ENCODE assay signal across 15 cellular contexts in the genomic region with DNA sequence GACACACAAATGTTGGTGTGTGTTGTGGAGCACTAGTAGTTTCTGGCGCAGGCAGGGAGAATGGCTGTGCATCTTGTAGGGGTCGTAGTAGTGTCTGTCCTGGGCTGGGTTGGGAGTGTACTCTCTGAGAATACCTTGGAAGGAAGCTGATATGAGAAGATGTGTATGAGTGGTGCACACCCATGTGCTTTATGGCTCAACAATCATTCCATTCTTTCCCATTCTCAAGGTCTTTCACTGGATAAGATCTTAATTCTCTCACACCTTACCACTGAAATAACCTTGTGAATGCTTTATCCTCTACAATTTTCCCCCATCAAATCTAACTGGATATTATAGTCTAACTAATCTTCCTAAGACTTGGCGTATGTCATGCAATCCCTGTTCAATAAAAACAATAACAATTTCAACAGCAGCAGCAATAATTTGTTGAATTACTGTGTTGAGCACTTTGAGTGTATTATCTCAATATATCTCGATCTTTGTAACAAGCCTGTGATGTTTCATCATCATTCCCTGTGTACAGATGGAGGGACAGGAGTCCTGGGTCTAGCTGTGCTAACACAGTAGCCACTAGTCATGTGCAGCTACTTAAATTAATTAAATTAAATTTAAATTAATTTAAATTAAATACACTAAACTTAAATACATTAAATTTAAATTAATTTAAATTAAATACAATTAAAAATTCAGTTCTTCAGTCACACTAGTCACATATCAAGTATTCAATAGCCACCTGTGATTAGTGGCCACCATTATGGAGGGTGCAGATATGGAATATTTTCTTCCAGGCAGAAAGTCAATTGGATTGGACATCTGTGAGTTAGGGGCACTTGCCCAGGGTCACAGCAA. TPM values are rescaled to one million over a fixed set of nuclear protein-coding genes. Genes with fewer than 3 reads are reported as not detected.
DNase-seq lines count a peak whose midpoint lies in the region; ATAC-seq and TF ChIP-seq lines count a peak whose summit lies in the region.
"Had no signal": no experiment of that assay in that cellular context is flagged by ENCODE, and none has a peak within 500 bp of the region (broad histone marks: within the 10 kb centered on the region; RNA-seq: fewer than 3 reads in every experiment).

No MANE protein-coding gene starts in this region.

- CTCF ChIA-PET in SK-N-SH (lab: Yijun Ruan, JAX) (interaction anchor here (6.7 to 22.9 kb wide), 4 partner anchors 8 to 67 kb away, joined by 90 to 1294 read pairs (median 386); partner anchors contain the start of genes ENDOU, RAPGEF3 and RPAP3), Caco-2 (lab: Charles Lee) (interaction anchor here (0.7 to 6.5 kb wide), 9 partner anchors 8 to 1231 kb away, joined by 3 to 155 read pairs (median 5); partner anchors contain the start of genes ENDOU and RAPGEF3)

- no peaks in the 10 kb centered on the region for H3K9me2 ChIP-seq in SK-N-SH
- no peaks in the 10 kb centered on the region for H3K9me2 ChIP-seq in MM.1S (replicated peaks; ENCODE audit: insufficient read depth, low read length)

- no peak overlapping the region for H3K4me3 Mint-ChIP-seq in Caco-2 (ENCODE audit: unreplicated experiment)
- no peak overlapping the region for H3K4me3 Mint-ChIP-seq in progenitor cell of endocrine pancreas (ENCODE audit: low read depth)
- H3K4me3 Mint-ChIP-seq: IgD-negative memory B cell had no signal

- H3F3A ChIP-seq in SK-N-SH (replicated peaks; ENCODE audit: insufficient read depth), result no peaks in the 10 kb centered on the region
- H3F3A ChIP-seq in MM.1S (ENCODE audit: insufficient read depth, low read length), result no peaks in the 10 kb centered on the region

- no peak overlapping the region for H3K9ac ChIP-seq in SK-N-SH
- no peak overlapping the region for H3K9ac ChIP-seq in liver (ENCODE audit: low read depth in 1 of 2, low read length in 2 of 2)
- no peak overlapping the region for H3K9ac ChIP-seq in MM.1S (ENCODE audit: low read length)

- H3K4me1 Mint-ChIP-seq in Caco-2 (ENCODE audit: low read depth, unreplicated experiment) (peaks cover 7% of the 10 kb centered on the region), progenitor cell of endocrine pancreas (ENCODE audit: low read depth) (peaks cover 7% of the 10 kb centered on the region)

- ATAC-seq in SK-N-SH treated with all-trans-retinoic acid at 6 μM for 48 hours, result no peak
- no peak for ATAC-seq in HG03175 (IDR thresholded peaks at IDR 0.05; ENCODE audit: unreplicated experiment)

- no TSS peak for BruUV-seq in Caco-2 (replicated peaks; lab: Mats Ljungman, UMichigan)

- H3K4me1 ChIP-seq in SK-N-SH (ENCODE audit: control insufficient read depth in 1 of 2, insufficient read depth in 2 of 2, low read depth in 1 of 2, low read length in 1 of 2) (peaks cover 10 to 23% of the 10 kb centered on the region in 2 experiments; a peak in 2 of 4 replicates), adrenal gland (replicated peaks in 1 of 2) (peaks cover 8 to 17% of the 10 kb centered on the region in 2 donors), liver (ENCODE audit: control insufficient read depth in 4 of 4, insufficient read depth in 4 of 4, low read length in 3 of 4) (peaks cover 2 to 26% (median 14%) of the 10 kb centered on the region in 4 donors), MM.1S (ENCODE audit: low read length) (peaks cover 8% of the 10 kb centered on the region), Caco-2 (peaks cover 37% of the 10 kb centered on the region)

- H3K27ac ChIP-seq in SK-N-SH (ENCODE audit: low read depth in 2 of 2, low read length in 1 of 2) (no peak overlapping the region), adrenal gland (peak overlapping the region in 4 of 5 donors; percentile 40 to 73 (median 60)), liver (ENCODE audit: low read depth in 1 of 2, low read length in 2 of 2) (no peak overlapping the region), MM.1S (ENCODE audit: low read length) (no peak overlapping the region)

- POLR2A ChIA-PET in SK-N-SH (lab: Yijun Ruan, JAX), result interaction anchor here (1.6 kb wide), 1 partner anchor 33 kb away, joined by 7 read pairs; no protein-coding TSS in a partner anchor
- POLR2A ChIA-PET in Caco-2 (lab: Charles Lee), result interaction anchor here (1.6 kb wide), 1 partner anchor 64 kb away, joined by 7 read pairs; the partner anchor contains the start of gene RPAP3

- no peak for TF ChIP-seq POLR2A in adrenal gland (IDR thresholded peaks at IDR 0.05)

- H3K27me3 Mint-ChIP-seq in Caco-2 (ENCODE audit: insufficient read depth, unreplicated experiment), result no peaks in the 10 kb centered on the region
- H3K27me3 Mint-ChIP-seq in progenitor cell of endocrine pancreas, result peaks cover 12% of the 10 kb centered on the region
- H3K27me3 Mint-ChIP-seq: IgD-negative memory B cell had no signal

- no peaks in the 10 kb centered on the region for H3K79me2 ChIP-seq in SK-N-SH (ENCODE audit: insufficient read depth)
- peaks cover 10% of the 10 kb centered on the region for H3K79me2 ChIP-seq in MM.1S (ENCODE audit: low read length)

- H3K9me3 Mint-ChIP-seq in Caco-2 (ENCODE audit: unreplicated experiment), result no peaks in the 10 kb centered on the region
- H3K9me3 Mint-ChIP-seq in progenitor cell of endocrine pancreas (ENCODE audit: low read depth), result no peaks in the 10 kb centered on the region
- H3K9me3 Mint-ChIP-seq: IgD-negative memory B cell had no signal

- H3K27me3 ChIP-seq in SK-N-SH (ENCODE audit: insufficient read depth) (no peaks in the 10 kb centered on the region), adrenal gland (no peaks in the 10 kb centered on the region), liver (ENCODE audit: control insufficient read depth in 4 of 4, insufficient read depth in 4 of 4, low read length in 3 of 4) (no peaks in the 10 kb centered on the region), MM.1S (replicated peaks; ENCODE audit: insufficient read depth, low read length) (no peaks in the 10 kb centered on the region; the same call in 1 of the 2 replicates), Caco-2 (replicated peaks; ENCODE audit: control insufficient read depth, insufficient read depth, low read length) (no peaks in the 10 kb centered on the region)

- H2AFZ ChIP-seq in SK-N-SH (ENCODE audit: low read depth), result no peak overlapping the region
- no peak overlapping the region for H2AFZ ChIP-seq in MM.1S (ENCODE audit: low read length)

- TF ChIP-seq CTCF in SK-N-SH (IDR thresholded peaks at IDR 0.05) (no peak), adrenal gland (IDR thresholded peaks at IDR 0.05) (no peak), liver (IDR thresholded peaks at IDR 0.05; ENCODE audit: low read depth, low read length, missing input control) (no peak), MM.1S (IDR thresholded peaks at IDR 0.05; ENCODE audit: low read length) (no peak), Caco-2 (IDR thresholded peaks at IDR 0.05; ENCODE audit: insufficient read depth in 1 of 2, low read depth in 1 of 2, low read length in 1 of 2, severe bottlenecking in 1 of 2, unreplicated experiment in 1 of 2) (no peak), progenitor cell of endocrine pancreas (IDR thresholded peaks at IDR 0.05; ENCODE audit: unreplicated experiment) (no peak)

- no peak for DNase-seq in SK-N-SH
- no peak for DNase-seq in adrenal gland
- no peak for DNase-seq in MM.1S
- no peak for DNase-seq in Caco-2
- no peak for DNase-seq in progenitor cell of endocrine pancreas (ENCODE audit: low spot score, unreplicated experiment)
- DNase-seq: C1 segment of cervical spinal cord, NCI-H146, NCI-H345, NCI-H69, SIG-M5 had no signal

- H3K36me3 Mint-ChIP-seq in Caco-2 (ENCODE audit: insufficient read depth, unreplicated experiment), result peaks cover 13% of the 10 kb centered on the region
- H3K36me3 Mint-ChIP-seq in progenitor cell of endocrine pancreas (ENCODE audit: insufficient read depth), result no peaks in the 10 kb centered on the region
- H3K36me3 Mint-ChIP-seq: IgD-negative memory B cell had no signal

- H3K27ac Mint-ChIP-seq in Caco-2 (ENCODE audit: unreplicated experiment) (no peak overlapping the region), progenitor cell of endocrine pancreas (no peak overlapping the region)
- H3K27ac Mint-ChIP-seq: IgD-negative memory B cell had no signal

- no peak overlapping the region for H3K4me3 ChIP-seq in SK-N-SH (ENCODE audit: low read depth in 2 of 2, low read length in 1 of 2)
- no peak overlapping the region for H3K4me3 ChIP-seq in adrenal gland
- no peak overlapping the region for H3K4me3 ChIP-seq in liver (ENCODE audit: low read depth in 1 of 3, low read length in 3 of 3)
- no peak overlapping the region for H3K4me3 ChIP-seq in MM.1S (ENCODE audit: low read length)
- H3K4me3 ChIP-seq in Caco-2 (ENCODE audit: low read depth, low read length), result no peak overlapping the region

- intact Hi-C loops in adrenal gland (cut with DNase I) (loop anchor here (5.0 kb wide), 2 partner anchors 47 to 57 kb away; no protein-coding TSS in a partner anchor), Caco-2 (cut with micrococcal nuclease; ENCODE audit: unreplicated experiment) (no loop called here)

- TF ChIP-seq RAD21 in SK-N-SH (IDR thresholded peaks at IDR 0.05; ENCODE audit: low read length) (no peak), liver (IDR thresholded peaks at IDR 0.05) (no peak)

- H3K36me3 ChIP-seq in SK-N-SH (replicated peaks in 1 of 2; ENCODE audit: control insufficient read depth in 1 of 2, insufficient read depth in 2 of 2, low read length in 1 of 2), result no peaks in the 10 kb centered on the region
- H3K36me3 ChIP-seq in adrenal gland (replicated peaks in 1 of 2), result no peaks in the 10 kb centered on the region
- no peaks in the 10 kb centered on the region for H3K36me3 ChIP-seq in liver (ENCODE audit: control insufficient read depth in 4 of 4, insufficient read depth in 3 of 4, low read depth in 1 of 4, low read length in 3 of 4)
- no peaks in the 10 kb centered on the region for H3K36me3 ChIP-seq in MM.1S (replicated peaks; ENCODE audit: insufficient read depth, low read length)
- no peaks in the 10 kb centered on the region for H3K36me3 ChIP-seq in Caco-2 (ENCODE audit: control insufficient read depth, insufficient read depth, low read length)

- 83% methylated on average over 4 of the region's 4 CpGs for WGBS in SK-N-SH (ENCODE audit: low lambda C conversion rate)
- WGBS in adrenal gland, 4 donors, result 83 to 90% (median 87%) methylated on average over 4 of the region's 4 CpGs
- 62% methylated on average over 4 of the region's 4 CpGs for WGBS in liver

- no peaks in the 10 kb centered on the region for H4K20me1 ChIP-seq in SK-N-SH (ENCODE audit: insufficient read depth)
- no peaks in the 10 kb centered on the region for H4K20me1 ChIP-seq in MM.1S (ENCODE audit: insufficient read depth, low read length)

- H3K4me2 ChIP-seq in SK-N-SH, result no peak overlapping the region
- no peak overlapping the region for H3K4me2 ChIP-seq in MM.1S (ENCODE audit: low read depth, low read length)

- peak in 1 of 2 experiments; percentile 15; a peak in 1 of 4 replicates for TF ChIP-seq EP300 in SK-N-SH (IDR thresholded peaks at IDR 0.05; ENCODE audit: borderline replicate concordance in 1 of 2, low read depth in 1 of 2, low read length in 1 of 2)

- H3K9me3 ChIP-seq in SK-N-SH (no peaks in the 10 kb centered on the region), adrenal gland (replicated peaks in 1 of 3) (no peaks in the 10 kb centered on the region), liver (ENCODE audit: control insufficient read depth in 4 of 4, low read length in 3 of 4) (no peaks in the 10 kb centered on the region), MM.1S (replicated peaks; ENCODE audit: insufficient read depth, low read length) (no peaks in the 10 kb centered on the region), Caco-2 (no peaks in the 10 kb centered on the region)

RNA-seq across cellular contexts. Expression of gene SLC48A1, which starts 3.6 kb away (rescaled TPM):
- polyA plus RNA-seq in SK-N-SH (2012; rRNA removed), result 7.3 and 8.1 TPM in 2 replicates
- polyA plus RNA-seq in SK-N-SH (2012; cell fraction: cytosol; rRNA removed), result 4.7 and 6.8 TPM in 2 replicates
- 13.1 and 16.1 TPM in 2 replicates for polyA plus RNA-seq in SK-N-SH (2012; cell fraction: nucleus; rRNA removed)
- total RNA-seq in adrenal gland, result 10 to 100 TPM; 52.5 to 91.9 (median 73.6) TPM
- 10 to 100 TPM; 36.3 to 51.0 (median 44.8) TPM for polyA plus RNA-seq in adrenal gland
- total RNA-seq in liver, result 10 to 100 TPM in 1 of 2 donors, 1 to 10 TPM in 1; 6.1 to 15.4 TPM
- 10 to 100 TPM in 1 of 2 donors, 1 to 10 TPM in 1; 8.3 to 10.4 TPM for polyA plus RNA-seq in liver
- total RNA-seq in Caco-2 (2022), result 34.3 and 37.5 TPM in 2 replicates
- 15.1 and 16.2 TPM in 2 replicates for total RNA-seq in progenitor cell of endocrine pancreas

RNA-seq across cellular contexts. Expression of gene RAPGEF3, which starts 10.8 kb away (rescaled TPM):
- polyA plus RNA-seq in SK-N-SH (2012; rRNA removed) (0.90 and 0.93 TPM in 2 replicates), adrenal gland (10 to 100 TPM in 2 of 3 donors, 1 to 10 TPM in 1; 1.4 to 69.4 (median 43.8) TPM), liver (1 to 10 TPM; 1.3 to 1.6 TPM)
- 0.23 and 0.42 TPM in 2 replicates for polyA plus RNA-seq in SK-N-SH (2012; cell fraction: cytosol; rRNA removed)
- 3.8 and 4.7 TPM in 2 replicates for polyA plus RNA-seq in SK-N-SH (2012; cell fraction: nucleus; rRNA removed)
- total RNA-seq in adrenal gland (10 to 100 TPM in 3 of 8 donors, 1 to 10 TPM in 5; 2.4 to 14.6 (median 9.3) TPM), liver (1 to 10 TPM; 1.3 to 4.3 TPM), Caco-2 (2022) (1.2 and 2.3 TPM in 2 replicates), progenitor cell of endocrine pancreas (1.2 and 1.7 TPM in 2 replicates)

RNA-seq across cellular contexts. Expression of gene ENDOU, which starts 44.2 kb away (rescaled TPM):
- polyA plus RNA-seq in SK-N-SH (2012; rRNA removed) (not detected in 2 replicates), adrenal gland (under 1 TPM; 0.11 to 0.51 (median 0.16) TPM), liver (not detected)
- polyA plus RNA-seq in SK-N-SH (2012; cell fraction: cytosol; rRNA removed), result not detected in 2 replicates
- polyA plus RNA-seq in SK-N-SH (2012; cell fraction: nucleus; rRNA removed), result not detected in 2 replicates
- total RNA-seq in adrenal gland (1 to 10 TPM in 3 of 8 donors, under 1 TPM in 2, not detected in 3; 0.18 to 2.6 (median 1.1) TPM), liver (under 1 TPM in 1 of 2 donors, not detected in 1; 0.25 TPM), Caco-2 (2022) (0.43 and 0.53 TPM in 2 replicates), progenitor cell of endocrine pancreas (not detected in 2 replicates)
- total RNA-seq: H4 had no signal
- polyA plus RNA-seq: IgD-negative memory B cell had no signal

RNA-seq across cellular contexts. Expression of gene HDAC7, which starts 50.2 kb away (rescaled TPM):
- polyA plus RNA-seq in SK-N-SH (2012; rRNA removed) (32.7 and 51.0 TPM in 2 replicates), adrenal gland (100 to 1,000 TPM; 110 to 184 (median 164) TPM), liver (1 to 10 TPM; 3.5 to 7.2 TPM)
- 20.4 and 31.4 TPM in 2 replicates for polyA plus RNA-seq in SK-N-SH (2012; cell fraction: cytosol; rRNA removed)
- polyA plus RNA-seq in SK-N-SH (2012; cell fraction: nucleus; rRNA removed), result 227 and 305 TPM in 2 replicates
- total RNA-seq in adrenal gland (100 to 1,000 TPM in 5 of 8 donors, 10 to 100 TPM in 3; 66.6 to 178 (median 147) TPM), liver (10 to 100 TPM in 1 of 2 donors, 1 to 10 TPM in 1; 7.1 to 14.7 TPM), Caco-2 (2022) (71.2 and 71.9 TPM in 2 replicates), progenitor cell of endocrine pancreas (80.0 and 81.0 TPM in 2 replicates)

Comparison
In these comparisons a context has a peak if more than half of its experiments do, and no peak if none do; other contexts are left out.
1. H3K27ac ChIP-seq: peak in adrenal gland (4 of 5); none in SK-N-SH (0 of 2), liver (0 of 2) and MM.1S (single experiment).